8 cellular contexts compared by ENCODE assay signal in the genomic region with DNA sequence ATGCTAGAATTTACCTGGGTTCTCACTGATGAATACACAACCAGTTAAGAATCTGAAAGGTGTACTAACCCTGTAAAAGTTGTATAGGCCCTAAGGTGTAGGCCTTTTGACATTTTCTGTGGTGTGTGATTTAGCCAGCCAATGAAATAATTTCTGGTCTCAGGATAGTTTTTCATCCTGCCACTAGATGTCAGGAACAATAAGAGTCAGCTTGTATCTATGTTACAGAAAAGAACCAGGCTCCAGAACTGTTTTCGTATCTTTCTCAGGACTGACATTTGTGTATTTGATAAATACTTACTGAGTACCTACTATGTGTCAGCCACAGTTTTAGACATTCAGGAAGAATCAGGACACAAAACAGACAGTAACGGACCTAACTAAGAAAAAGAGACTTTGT.
DNase-seq lines count a peak whose midpoint lies in the region; ATAC-seq and FAIRE-seq lines count a peak whose summit lies in the region.

No MANE protein-coding gene starts in this region.

- in situ Hi-C loops in SK-MEL-5 (cut with HindIII; ENCODE audit: low pct_unique_long_range_greater_than_20kb, low sequenced_read_pairs) = no loop called here

- ATAC-seq in HG03095 (IDR thresholded peaks at IDR 0.05; ENCODE audit: unreplicated experiment) (peak; percentile 62), left cardiac atrium (peak; percentile 58 to 73)

- DNase-seq in NCI-H2029 (lab: John Stamatoyannopoulos, UW) (peak; percentile 5), NCI-H2029 treated with DMSO at 0.1 percent for 48 hours (lab: John Stamatoyannopoulos, UW) (no peak), SK-MEL-5 (ENCODE audit: low read depth, low spot score) (peak; percentile 77), left cardiac atrium (no peak), GM19239 (ENCODE audit: insufficient read length, low spot score) (no peak), nucleus accumbens (lab: John Stamatoyannopoulos, UW) (no peak)
- no peak for DNase-seq in activated effector memory CD4-positive, alpha-beta T cell treated with anti-CD3 and anti-CD28 coated beads, Interleukin-2, amount 50 U/mL, for 16 hours

- no peak for FAIRE-seq in GM19239 (lab: Jason Lieb, UNC)

- intact Hi-C loops in left cardiac atrium (cut with DNase I) = loop anchor here in 1 of 2 donors (10.0 kb wide), 1 partner anchor 1235 kb away; no protein-coding TSS in a partner anchor

Comparison
In these comparisons a context has a peak if more than half of its experiments do, and no peak if none do; other contexts are left out.
1. DNase-seq: peak in NCI-H2029 (single experiment) and SK-MEL-5 (single experiment); none in NCI-H2029 treated with DMSO at 0.1 percent for 48 hours (single experiment), left cardiac atrium (single experiment), GM19239 (single experiment), activated effector memory CD4-positive, alpha-beta T cell treated with anti-CD3 and anti-CD28 coated beads, Interleukin-2, amount 50 U/mL, for 16 hours (single experiment) and nucleus accumbens (0 of 56).